In the genomic region with DNA sequence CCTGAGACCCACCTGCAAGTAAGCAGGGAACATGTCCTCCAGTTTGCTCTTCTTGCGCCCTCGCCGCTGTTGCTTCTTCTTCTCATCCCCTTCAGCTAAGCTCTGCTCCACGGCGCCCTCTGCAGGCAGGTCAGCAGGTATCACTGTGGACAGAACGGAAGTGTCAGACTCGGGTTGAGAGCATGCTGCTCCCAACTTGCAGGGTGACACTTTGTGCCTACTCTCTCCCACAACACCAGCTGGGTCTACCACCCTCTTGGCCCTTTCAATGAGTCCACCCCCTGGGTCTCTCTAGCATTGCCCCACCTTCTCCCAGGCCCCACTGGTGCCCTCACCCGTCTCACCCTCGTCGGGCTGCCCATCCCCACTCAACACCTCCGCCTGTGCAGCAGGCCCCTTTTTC, we compare ENCODE assay signal across 8 cellular contexts. TPM values are rescaled to one million over a fixed set of nuclear protein-coding genes. Genes with fewer than 3 reads are reported as not detected.
DNase-seq lines count a peak whose midpoint lies in the region; ATAC-seq lines count a peak whose summit lies in the region.

No MANE protein-coding gene starts in this region.

- DNase-seq in CMK (ENCODE audit: low read depth) (peak; percentile 52), HuH-7.5 (ENCODE audit: low spot score) (peak; percentile 91), T-helper 1 cell (peak; percentile 59 to 82 (median 71)), right cardiac atrium (peak; percentile 64 to 90 (median 79)), OCI-M2 (lab: John Stamatoyannopoulos, UW; ENCODE audit: unreplicated experiment) (no peak), A172 (ENCODE audit: low spot score) (no peak)
- peak; percentile 66 for DNase-seq in activated naive CD8-positive, alpha-beta T cell treated with anti-CD3 and anti-CD28 coated beads, Interleukin-2, amount 50 U/mL, for 16 hours (ENCODE audit: low read depth, low spot score)
- DNase-seq in stimulated activated CD4-positive, alpha-beta T cell treated with anti-CD3 and anti-CD28 coated beads, Interleukin-15, amount 100 ng/mL, for 1 hour (ENCODE audit: low read depth in 1 of 2, low spot score in 1 of 2): peak; percentile 45 to 67

- intact Hi-C loops in right cardiac atrium (cut with DNase I): no loop called here

- no peaks in the 10 kb centered on the region for H3K4me1 ChIP-seq in right cardiac atrium (ENCODE audit: control insufficient read depth, insufficient read depth, low read length)

- no peaks in the 10 kb centered on the region for H3K9me3 ChIP-seq in right cardiac atrium (ENCODE audit: control insufficient read depth, low read length)

- 57% methylated on average over 11 of the region's 11 CpGs for WGBS in right cardiac atrium

- ATAC-seq in right cardiac atrium: peak; percentile 4 to 13

- no peaks in the 10 kb centered on the region for H3K27me3 ChIP-seq in right cardiac atrium (ENCODE audit: control insufficient read depth, insufficient read depth)

- H3K4me3 ChIP-seq in right cardiac atrium (ENCODE audit: low read length): no peak overlapping the region

- H3K27ac ChIP-seq in right cardiac atrium (ENCODE audit: low read length): no peak overlapping the region

RNA-seq across cellular contexts. Expression of a gene that starts 16.7 kb away (rescaled TPM):
- 10 to 100 TPM; 38.8 to 53.5 (median 46.2) TPM for total RNA-seq in right cardiac atrium
- 43.1 TPM for polyA plus RNA-seq in right cardiac atrium
- total RNA-seq in A172 (2014; rRNA removed; shearing (Covaris generic)): 17.2 and 41.4 TPM in 2 replicates

RNA-seq across cellular contexts. Expression of a gene that starts 25.3 kb away (rescaled TPM):
- total RNA-seq in right cardiac atrium: 10 to 100 TPM; 65.7 to 88.9 (median 80.7) TPM
- 72.4 TPM for polyA plus RNA-seq in right cardiac atrium
- 71.9 and 98.1 TPM in 2 replicates for total RNA-seq in A172 (2014; rRNA removed; shearing (Covaris generic))

RNA-seq across cellular contexts. Expression of a gene that starts 25.9 kb away (rescaled TPM):
- under 1 TPM in 2 of 4 donors, not detected in 2; 0.21 to 0.31 TPM for total RNA-seq in right cardiac atrium
- polyA plus RNA-seq in right cardiac atrium: 0.59 TPM
- total RNA-seq in A172 (2014; rRNA removed; shearing (Covaris generic)): 1.2 and 8.0 TPM in 2 replicates

RNA-seq across cellular contexts. Expression of a gene that starts 44.7 kb away (rescaled TPM):
- 1 to 10 TPM in 2 of 4 donors, under 1 TPM in 2; 0.42 to 2.8 (median 1.1) TPM for total RNA-seq in right cardiac atrium
- 1.6 TPM for polyA plus RNA-seq in right cardiac atrium
- total RNA-seq in A172 (2014; rRNA removed; shearing (Covaris generic)): 0.03 and 0.19 TPM in 2 replicates

RNA-seq across cellular contexts. Expression of a gene that starts 50.7 kb away (rescaled TPM):
- 1 to 10 TPM in 1 of 4 donors, under 1 TPM in 3; 0.35 to 1.7 (median 0.68) TPM for total RNA-seq in right cardiac atrium
- 0.54 TPM for polyA plus RNA-seq in right cardiac atrium
- not detected in 2 replicates for total RNA-seq in A172 (2014; rRNA removed; shearing (Covaris generic))

Comparison
In these comparisons a context has a peak if more than half of its experiments do, and no peak if none do; other contexts are left out.
1. DNase-seq: peak in CMK (single experiment), HuH-7.5 (single experiment), T-helper 1 cell (5 of 5), activated naive CD8-positive, alpha-beta T cell treated with anti-CD3 and anti-CD28 coated beads, Interleukin-2, amount 50 U/mL, for 16 hours (single experiment), right cardiac atrium (3 of 3) and stimulated activated CD4-positive, alpha-beta T cell treated with anti-CD3 and anti-CD28 coated beads, Interleukin-15, amount 100 ng/mL, for 1 hour (2 of 2); none in OCI-M2 (single experiment) and A172 (single experiment).